Comparison of ENCODE assay signal across 25 cellular contexts in the genomic region with DNA sequence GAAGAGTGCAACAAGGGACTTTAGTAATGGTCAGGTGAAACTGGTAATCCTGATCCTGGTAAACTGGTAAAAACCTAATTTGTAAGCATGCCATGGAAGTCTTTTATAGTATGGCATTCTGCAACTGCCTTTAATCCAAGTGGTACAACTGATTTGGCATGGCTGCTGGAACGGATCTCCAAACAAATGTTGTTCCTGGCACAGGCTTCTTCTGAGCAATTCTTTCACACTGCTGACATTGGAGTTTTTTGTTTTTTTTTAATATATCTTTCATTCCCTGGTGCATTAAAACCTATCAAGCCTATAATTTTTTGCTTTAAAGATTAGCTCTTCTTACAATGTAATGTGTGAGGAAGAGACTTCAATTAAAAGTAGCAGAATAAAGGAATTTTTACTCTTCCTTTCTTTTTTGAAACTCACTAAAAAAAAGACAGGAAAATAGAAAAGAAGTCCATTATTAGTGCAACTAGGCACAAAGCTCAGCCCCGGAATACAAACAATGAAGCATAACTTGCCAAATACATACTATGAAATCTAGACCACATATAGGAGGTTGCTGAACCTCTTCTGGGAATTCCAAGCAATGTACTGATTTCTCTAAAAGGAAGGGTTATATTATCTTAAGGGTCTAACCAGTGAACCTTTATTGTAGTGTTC.
DNase-seq lines count a peak whose midpoint lies in the region; ATAC-seq and TF ChIP-seq lines count a peak whose summit lies in the region.
"Had no signal": no experiment of that assay in that cellular context is flagged by ENCODE, and none has a peak within 500 bp of the region (broad histone marks: within the 10 kb centered on the region; RNA-seq: fewer than 3 reads in every experiment).

No MANE protein-coding gene starts in this region.

- no peak for TF ChIP-seq RAD21 in SK-N-SH (IDR thresholded peaks at IDR 0.05; ENCODE audit: low read length)

- H3K79me2 ChIP-seq in SK-N-SH (ENCODE audit: insufficient read depth), result peaks cover 19% of the 10 kb centered on the region; the same call in 1 of the 2 replicates
- H3K79me2 ChIP-seq: parathyroid adenoma had no signal

- no peaks in the 10 kb centered on the region for H3K36me3 Mint-ChIP-seq in activated T-helper 1 cell treated with anti-CD3 and anti-CD28 coated beads, Interleukin-12 subunit alpha, Interleukin-12 subunit beta, Interleukin-2, Interleukin-4 antibody, amounts not matched to agents 30 ng/mL and 10 ng/mL and 1 ng/mL, durations not matched to agents 14 hours and 24 hours and 36 hours (ENCODE audit: low read depth)
- no peaks in the 10 kb centered on the region for H3K36me3 Mint-ChIP-seq in WTC11
- H3K36me3 Mint-ChIP-seq: activated CD4-positive, alpha-beta memory T cell treated with anti-CD3 and anti-CD28 coated beads for 36 hours had no signal

- intact Hi-C loops in activated T-helper 1 cell treated with anti-CD3 and anti-CD28 coated beads, Interleukin-12 subunit alpha, Interleukin-12 subunit beta, Interleukin-2, Interleukin-4 antibody, amounts not matched to agents 30 ng/mL and 10 ng/mL and 1 ng/mL, durations not matched to agents 14 hours and 24 hours and 36 hours (cut with micrococcal nuclease), result no loop called here

- H3K9me2 ChIP-seq in SK-N-SH, result no peaks in the 10 kb centered on the region

- H3K9me3 Mint-ChIP-seq in activated T-helper 1 cell treated with anti-CD3 and anti-CD28 coated beads, Interleukin-12 subunit alpha, Interleukin-12 subunit beta, Interleukin-2, Interleukin-4 antibody, amounts not matched to agents 30 ng/mL and 10 ng/mL and 1 ng/mL, durations not matched to agents 14 hours and 24 hours and 36 hours, result no peaks in the 10 kb centered on the region
- no peaks in the 10 kb centered on the region for H3K9me3 Mint-ChIP-seq in WTC11
- H3K9me3 Mint-ChIP-seq: activated B cell treated with CpG ODN at 0.5 μM for 24 hours; activated CD4-positive, alpha-beta memory T cell treated with anti-CD3 and anti-CD28 coated beads for 36 hours; H9; stimulated activated naive CD8-positive, alpha-beta T cell treated with anti-CD3 and anti-CD28 coated beads, Interleukin-15, Interleukin-2, amounts not matched to agents 100 ng/mL and 50 ng/mL, for 24 hours had no signal

- TF ChIP-seq EP300 in SK-N-SH (IDR thresholded peaks at IDR 0.05; ENCODE audit: borderline replicate concordance in 1 of 2, low read depth in 1 of 2, low read length in 1 of 2), result no peak

- no peak overlapping the region for H3K27ac Mint-ChIP-seq in activated T-helper 1 cell treated with anti-CD3 and anti-CD28 coated beads, Interleukin-12 subunit alpha, Interleukin-12 subunit beta, Interleukin-2, Interleukin-4 antibody, amounts not matched to agents 30 ng/mL and 10 ng/mL and 1 ng/mL, durations not matched to agents 14 hours and 24 hours and 36 hours
- no peak overlapping the region for H3K27ac Mint-ChIP-seq in WTC11
- H3K27ac Mint-ChIP-seq: activated B cell treated with CpG ODN at 0.5 μM for 24 hours; activated CD4-positive, alpha-beta memory T cell treated with anti-CD3 and anti-CD28 coated beads for 36 hours; B cell; stimulated activated naive CD8-positive, alpha-beta T cell treated with anti-CD3 and anti-CD28 coated beads, Interleukin-15, Interleukin-2, amounts not matched to agents 100 ng/mL and 50 ng/mL, for 24 hours had no signal

- DNase-seq in SK-N-SH (no peak), cardiac fibroblast (ENCODE audit: low read depth in 2 of 2) (peak; percentile 36 to 63), fibroblast of the aortic adventitia (ENCODE audit: low read depth) (peak; percentile 67), NCI-H345 treated with DMSO at 0.1 percent for 48 hours (lab: John Stamatoyannopoulos, UW; ENCODE audit: unreplicated experiment) (no peak), WTC11 (ENCODE audit: low spot score) (no peak)
- no peak for DNase-seq in activated T-helper 1 cell treated with anti-CD3 and anti-CD28 coated beads, Interleukin-12 subunit alpha, Interleukin-12 subunit beta, Interleukin-2, Interleukin-4 antibody, amounts not matched to agents 30 ng/mL and 10 ng/mL and 1 ng/mL, durations not matched to agents 14 hours and 24 hours and 36 hours (ENCODE audit: low spot score)
- DNase-seq: activated B cell treated with CpG ODN at 0.5 μM for 24 hours; activated CD4-positive, alpha-beta memory T cell treated with anti-CD3 and anti-CD28 coated beads for 36 hours; activated gamma-delta T cell treated with Interleukin-2 at 50 U/mL for 16 hours; H9; islet precursor cell; Kasumi-1; mammary epithelial cell; NCI-H1105; stimulated activated CD4-positive, alpha-beta T cell treated with anti-CD3 and anti-CD28 coated beads, Interleukin-4, amount 100 ng/mL, for 1 hour; trophoblast cell had no signal

- no peak overlapping the region for H3K4me3 ChIP-seq in SK-N-SH (ENCODE audit: low read depth in 2 of 2, low read length in 1 of 2)
- H3K4me3 ChIP-seq in cardiac fibroblast (replicated peaks in 1 of 2; ENCODE audit: low read depth in 2 of 2, low read length in 2 of 2), result no peak overlapping the region
- H3K4me3 ChIP-seq in fibroblast of the aortic adventitia (ENCODE audit: low read depth, low read length), result no peak overlapping the region
- no peak overlapping the region for H3K4me3 ChIP-seq in skeletal muscle satellite cell (ENCODE audit: low read length)
- H3K4me3 ChIP-seq: gastroesophageal sphincter, SK-N-MC, smooth muscle cell had no signal

- H3K4me2 ChIP-seq in SK-N-SH (0 out of 2 replicates have a peak overlapping the region, but pooled peaks have one; percentile 14), skeletal muscle satellite cell (ENCODE audit: low read length) (peak overlapping the region; percentile 8)
- H3K4me2 ChIP-seq: smooth muscle cell had no signal

- H4K20me1 ChIP-seq in SK-N-SH (ENCODE audit: insufficient read depth), result no peaks in the 10 kb centered on the region

- 55% methylated on average over 2 of the region's 2 CpGs for WGBS in SK-N-SH (ENCODE audit: low lambda C conversion rate)

- H3K36me3 ChIP-seq in SK-N-SH (replicated peaks in 1 of 2; ENCODE audit: control insufficient read depth in 1 of 2, insufficient read depth in 2 of 2, low read length in 1 of 2), result no peaks in the 10 kb centered on the region
- H3K36me3 ChIP-seq in skeletal muscle satellite cell (ENCODE audit: insufficient read depth, low read length), result no peaks in the 10 kb centered on the region
- H3K36me3 ChIP-seq: gastroesophageal sphincter had no signal

- no peaks in the 10 kb centered on the region for H3K27me3 ChIP-seq in SK-N-SH (ENCODE audit: insufficient read depth)
- no peaks in the 10 kb centered on the region for H3K27me3 ChIP-seq in skeletal muscle satellite cell (ENCODE audit: control insufficient read depth, insufficient read depth, low read length)
- H3K27me3 ChIP-seq: gastroesophageal sphincter had no signal

- no peaks in the 10 kb centered on the region for H3K27me3 Mint-ChIP-seq in activated T-helper 1 cell treated with anti-CD3 and anti-CD28 coated beads, Interleukin-12 subunit alpha, Interleukin-12 subunit beta, Interleukin-2, Interleukin-4 antibody, amounts not matched to agents 30 ng/mL and 10 ng/mL and 1 ng/mL, durations not matched to agents 14 hours and 24 hours and 36 hours (ENCODE audit: insufficient read depth)
- no peaks in the 10 kb centered on the region for H3K27me3 Mint-ChIP-seq in WTC11 (ENCODE audit: low read depth)
- H3K27me3 Mint-ChIP-seq: activated B cell treated with CpG ODN at 0.5 μM for 24 hours; activated CD4-positive, alpha-beta memory T cell treated with anti-CD3 and anti-CD28 coated beads for 36 hours; B cell; stimulated activated naive CD8-positive, alpha-beta T cell treated with anti-CD3 and anti-CD28 coated beads, Interleukin-15, Interleukin-2, amounts not matched to agents 100 ng/mL and 50 ng/mL, for 24 hours had no signal

- no peak overlapping the region for H3K4me3 Mint-ChIP-seq in activated T-helper 1 cell treated with anti-CD3 and anti-CD28 coated beads, Interleukin-12 subunit alpha, Interleukin-12 subunit beta, Interleukin-2, Interleukin-4 antibody, amounts not matched to agents 30 ng/mL and 10 ng/mL and 1 ng/mL, durations not matched to agents 14 hours and 24 hours and 36 hours
- no peak overlapping the region for H3K4me3 Mint-ChIP-seq in WTC11
- H3K4me3 Mint-ChIP-seq: activated B cell treated with CpG ODN at 0.5 μM for 24 hours; activated CD4-positive, alpha-beta memory T cell treated with anti-CD3 and anti-CD28 coated beads for 36 hours; B cell; H9; stimulated activated naive CD8-positive, alpha-beta T cell treated with anti-CD3 and anti-CD28 coated beads, Interleukin-15, Interleukin-2, amounts not matched to agents 100 ng/mL and 50 ng/mL, for 24 hours had no signal

- no peak overlapping the region; a peak in 1 of 4 replicates for H3K27ac ChIP-seq in SK-N-SH (ENCODE audit: low read depth in 2 of 2, low read length in 1 of 2)
- H3K27ac ChIP-seq: 22Rv1, gastroesophageal sphincter, parathyroid adenoma, SK-N-MC had no signal

- no peak overlapping the region for H3K9ac ChIP-seq in SK-N-SH
- H3K9ac ChIP-seq in skeletal muscle satellite cell (ENCODE audit: low read depth, low read length), result no peak overlapping the region
- H3K9ac ChIP-seq: parathyroid adenoma had no signal

- peaks cover 0 to 14% of the 10 kb centered on the region in 2 experiments; a peak in 1 of 4 replicates for H3K4me1 ChIP-seq in SK-N-SH (ENCODE audit: control insufficient read depth in 1 of 2, insufficient read depth in 2 of 2, low read depth in 1 of 2, low read length in 1 of 2)
- peaks cover 31% of the 10 kb centered on the region for H3K4me1 ChIP-seq in skeletal muscle satellite cell (ENCODE audit: control insufficient read depth, insufficient read depth, low read length)
- H3K4me1 ChIP-seq: parathyroid adenoma had no signal

- ATAC-seq in SK-N-SH treated with all-trans-retinoic acid at 6 μM for 48 hours (no peak), WTC11 (no peak)
- ATAC-seq: gastroesophageal sphincter had no signal

- H3F3A ChIP-seq in SK-N-SH (replicated peaks; ENCODE audit: insufficient read depth), result peaks cover 23% of the 10 kb centered on the region

- TF ChIP-seq CTCF in SK-N-SH (IDR thresholded peaks at IDR 0.05) (no peak), cardiac fibroblast (IDR thresholded peaks at IDR 0.05; ENCODE audit: low read depth, low read length) (no peak), fibroblast of the aortic adventitia (IDR thresholded peaks at IDR 0.05; ENCODE audit: insufficient read depth, low read length) (no peak), WTC11 (IDR thresholded peaks at IDR 0.05) (no peak)

- H3K9me3 ChIP-seq in SK-N-SH, result no peaks in the 10 kb centered on the region
- no peaks in the 10 kb centered on the region for H3K9me3 ChIP-seq in skeletal muscle satellite cell (replicated peaks; ENCODE audit: low read length)
- H3K9me3 ChIP-seq: gastroesophageal sphincter had no signal

- no peaks in the 10 kb centered on the region for H3K4me1 Mint-ChIP-seq in activated T-helper 1 cell treated with anti-CD3 and anti-CD28 coated beads, Interleukin-12 subunit alpha, Interleukin-12 subunit beta, Interleukin-2, Interleukin-4 antibody, amounts not matched to agents 30 ng/mL and 10 ng/mL and 1 ng/mL, durations not matched to agents 14 hours and 24 hours and 36 hours (ENCODE audit: low read depth)
- H3K4me1 Mint-ChIP-seq in WTC11, result 0 out of 2 replicates have a peak, but pooled peaks cover 6% of the 10 kb centered on the region

- CTCF ChIA-PET in SK-N-SH (lab: Yijun Ruan, JAX), result interaction anchor here (2.2 kb wide), 1 partner anchor 119 kb away, joined by 5 read pairs; no protein-coding TSS in a partner anchor
- CTCF ChIA-PET in WTC11 (lab: Charles Lee), result no interaction called here

- POLR2A ChIA-PET in SK-N-SH (lab: Yijun Ruan, JAX) (no interaction called here), WTC11 (lab: Charles Lee) (no interaction called here)

- H2AFZ ChIP-seq in SK-N-SH (ENCODE audit: low read depth), result no peak overlapping the region
- H2AFZ ChIP-seq: parathyroid adenoma had no signal

Comparison
In these comparisons a context has a peak if more than half of its experiments do, and no peak if none do; other contexts are left out.
1. DNase-seq: peak in cardiac fibroblast (2 of 2) and fibroblast of the aortic adventitia (single experiment); none in SK-N-SH (single experiment), activated T-helper 1 cell treated with anti-CD3 and anti-CD28 coated beads, Interleukin-12 subunit alpha, Interleukin-12 subunit beta, Interleukin-2, Interleukin-4 antibody, amounts not matched to agents 30 ng/mL and 10 ng/mL and 1 ng/mL, durations not matched to agents 14 hours and 24 hours and 36 hours (single experiment), NCI-H345 treated with DMSO at 0.1 percent for 48 hours (single experiment) and WTC11 (single experiment).